In the genomic region with DNA sequence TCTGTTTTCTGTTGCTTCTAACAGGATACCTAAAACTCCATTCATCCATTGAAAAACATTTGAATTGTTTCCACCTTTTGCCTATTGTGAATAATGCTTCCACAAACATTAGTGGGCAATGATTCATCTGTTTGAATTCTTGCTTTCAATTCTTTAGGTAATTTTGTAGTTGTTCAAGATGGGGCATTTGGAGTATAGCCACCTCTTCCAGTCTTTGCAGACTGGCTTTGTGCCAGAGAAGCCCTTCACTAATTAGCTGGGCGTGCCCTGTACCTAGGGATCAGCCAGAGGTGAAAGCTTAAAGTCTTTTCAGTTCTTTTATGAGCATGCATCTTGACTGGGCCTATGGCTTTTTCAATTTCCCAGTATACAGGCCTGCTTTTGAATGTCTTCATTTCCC, we compare ENCODE assay signal across 18 cellular contexts. TPM values are rescaled to one million over a fixed set of nuclear protein-coding genes. Genes with fewer than 3 reads are reported as not detected.
DNase-seq lines count a peak whose midpoint lies in the region; ATAC-seq and TF ChIP-seq lines count a peak whose summit lies in the region.
"Had no signal": no experiment of that assay in that cellular context is flagged by ENCODE, and none has a peak within 500 bp of the region (broad histone marks: within the 10 kb centered on the region; RNA-seq: fewer than 3 reads in every experiment).

No MANE protein-coding gene starts in this region.

- peaks cover 9% of the 10 kb centered on the region; the same call in 1 of the 2 replicates for H3K36me3 ChIP-seq in PC-3 (ENCODE audit: low read depth, low read length)
- H3K36me3 ChIP-seq in thoracic aorta: no peaks in the 10 kb centered on the region
- H3K36me3 ChIP-seq: Peyer's patch, upper lobe of right lung had no signal

- peak overlapping the region; percentile 32; the same call in 1 of the 2 replicates for H3K4me2 ChIP-seq in PC-3 (ENCODE audit: low read length)
- H3K4me2 ChIP-seq: A549 had no signal

- no peaks in the 10 kb centered on the region for H4K20me1 ChIP-seq in PC-3 (ENCODE audit: low read length)

- no peaks in the 10 kb centered on the region for H3K9me2 ChIP-seq in PC-3 (replicated peaks; ENCODE audit: low read length)

- no peaks in the 10 kb centered on the region for H3K27me3 ChIP-seq in PC-3 (ENCODE audit: low read length)
- H3K27me3 ChIP-seq in thoracic aorta (replicated peaks; ENCODE audit: insufficient read depth): no peaks in the 10 kb centered on the region
- H3K27me3 ChIP-seq: Peyer's patch, upper lobe of right lung had no signal

- DNase-seq in DMS53 (lab: John Stamatoyannopoulos, UW) (peak; percentile 39), DMS53 treated with DMSO at 0.1 percent for 48 hours (lab: John Stamatoyannopoulos, UW; ENCODE audit: unreplicated experiment) (no peak), PC-3 (peak; percentile 93), fibroblast of mammary gland (ENCODE audit: low read depth) (peak; percentile 62), thoracic aorta (ENCODE audit: low spot score) (no peak), NCI-H446 (lab: John Stamatoyannopoulos, UW) (no peak), HCEC 1CT (no peak)
- DNase-seq: activated effector memory CD4-positive, alpha-beta T cell treated with Interleukin-2 at 50 U/mL for 16 hours; central memory CD4-positive, alpha-beta T cell; left cardiac atrium; NCI-H1694; Peyer's patch; upper lobe of right lung had no signal

- H3K79me2 ChIP-seq in PC-3 (ENCODE audit: low read length): no peaks in the 10 kb centered on the region

- no TSS peak for BruUV-seq in PC-3 (replicated peaks; lab: Mats Ljungman, UMichigan)

- no peak overlapping the region for H2AFZ ChIP-seq in PC-3 (ENCODE audit: low read length)

- H3K4me3 ChIP-seq in PC-3 (ENCODE audit: low read length) (no peak overlapping the region), fibroblast of mammary gland (ENCODE audit: control insufficient read depth, low read depth, low read length) (no peak overlapping the region), thoracic aorta (no peak overlapping the region)
- H3K4me3 ChIP-seq: A549, Peyer's patch, upper lobe of right lung had no signal

- POLR2A ChIA-PET in PC-3 (lab: Charles Lee; ENCODE audit: unreplicated experiment): no interaction called here

- intact Hi-C loops in PC-3 (cut with micrococcal nuclease): no loop called here

- H3K27ac ChIP-seq in PC-3 (ENCODE audit: low read length) (peak overlapping the region; percentile 57), thoracic aorta (peak overlapping the region; percentile 48 to 80)
- H3K27ac ChIP-seq: A549, upper lobe of right lung had no signal

- H3F3A ChIP-seq in PC-3 (ENCODE audit: low read length, unreplicated experiment): peaks cover 6% of the 10 kb centered on the region

- no peak overlapping the region for H3K9ac ChIP-seq in PC-3 (ENCODE audit: low read length)

- H3K9me3 ChIP-seq in PC-3 (ENCODE audit: low read length) (peaks cover 27% of the 10 kb centered on the region), thoracic aorta (no peaks in the 10 kb centered on the region)
- H3K9me3 ChIP-seq: Peyer's patch, upper lobe of right lung had no signal

- TF ChIP-seq CTCF in PC-3 (conservative IDR thresholded peaks at IDR 0.05; ENCODE audit: low read depth, low read length) (no peak), fibroblast of mammary gland (conservative IDR thresholded peaks at IDR 0.05; ENCODE audit: control insufficient read depth, insufficient read depth, low read depth, low read length) (no peak), thoracic aorta (IDR thresholded peaks at IDR 0.05) (no peak)

- CTCF ChIA-PET in PC-3 (lab: Charles Lee): interaction anchor here (0.5 kb wide), 1 partner anchor 44 kb away, joined by 3 read pairs; no protein-coding TSS in a partner anchor

- H3K4me1 ChIP-seq in PC-3 (ENCODE audit: insufficient read depth, low read length) (peaks cover 17% of the 10 kb centered on the region), thoracic aorta (ENCODE audit: control insufficient read depth in 1 of 2, low read depth in 2 of 2) (peaks cover 31 to 62% of the 10 kb centered on the region in 2 donors)
- H3K4me1 ChIP-seq: A549 had no signal

- ATAC-seq in PC-3: peak; percentile 80
- no peak for ATAC-seq in thoracic aorta (ENCODE audit: insufficient number of reproducible peaks, low FRiP score, low read depth)
- no peak for ATAC-seq in GM21786 (IDR thresholded peaks at IDR 0.05; ENCODE audit: unreplicated experiment)
- ATAC-seq: A549; HCT116; natural killer cell treated with Interleukin-12 subunit alpha and Interleukin-12 subunit beta and Interleukin-15 and Interleukin-18, amount 100 ng/mL, for 72 hours; upper lobe of right lung had no signal

RNA-seq across cellular contexts. Expression of gene RTP1, which starts 10.9 kb away (rescaled TPM):
- not detected in 2 replicates for total RNA-seq in PC-3 (2014; rRNA removed)
- under 1 TPM in 1 of 2 donors, not detected in 1; 0.27 TPM for total RNA-seq in thoracic aorta
- total RNA-seq: fibroblast of villous mesenchyme; left cardiac atrium; natural killer cell treated with Interleukin-12 subunit alpha and Interleukin-12 subunit beta and Interleukin-15 and Interleukin-18, amount 100 ng/mL, for 72 hours; Peyer's patch; upper lobe of right lung had no signal

Comparison
In these comparisons a context has a peak if more than half of its experiments do, and no peak if none do; other contexts are left out.
1. DNase-seq: peak in DMS53 (single experiment), PC-3 (single experiment) and fibroblast of mammary gland (single experiment); none in DMS53 treated with DMSO at 0.1 percent for 48 hours (single experiment), thoracic aorta (single experiment), NCI-H446 (0 of 2) and HCEC 1CT (single experiment).